Comparison of ENCODE assay signal across 10 cellular contexts in the genomic region with DNA sequence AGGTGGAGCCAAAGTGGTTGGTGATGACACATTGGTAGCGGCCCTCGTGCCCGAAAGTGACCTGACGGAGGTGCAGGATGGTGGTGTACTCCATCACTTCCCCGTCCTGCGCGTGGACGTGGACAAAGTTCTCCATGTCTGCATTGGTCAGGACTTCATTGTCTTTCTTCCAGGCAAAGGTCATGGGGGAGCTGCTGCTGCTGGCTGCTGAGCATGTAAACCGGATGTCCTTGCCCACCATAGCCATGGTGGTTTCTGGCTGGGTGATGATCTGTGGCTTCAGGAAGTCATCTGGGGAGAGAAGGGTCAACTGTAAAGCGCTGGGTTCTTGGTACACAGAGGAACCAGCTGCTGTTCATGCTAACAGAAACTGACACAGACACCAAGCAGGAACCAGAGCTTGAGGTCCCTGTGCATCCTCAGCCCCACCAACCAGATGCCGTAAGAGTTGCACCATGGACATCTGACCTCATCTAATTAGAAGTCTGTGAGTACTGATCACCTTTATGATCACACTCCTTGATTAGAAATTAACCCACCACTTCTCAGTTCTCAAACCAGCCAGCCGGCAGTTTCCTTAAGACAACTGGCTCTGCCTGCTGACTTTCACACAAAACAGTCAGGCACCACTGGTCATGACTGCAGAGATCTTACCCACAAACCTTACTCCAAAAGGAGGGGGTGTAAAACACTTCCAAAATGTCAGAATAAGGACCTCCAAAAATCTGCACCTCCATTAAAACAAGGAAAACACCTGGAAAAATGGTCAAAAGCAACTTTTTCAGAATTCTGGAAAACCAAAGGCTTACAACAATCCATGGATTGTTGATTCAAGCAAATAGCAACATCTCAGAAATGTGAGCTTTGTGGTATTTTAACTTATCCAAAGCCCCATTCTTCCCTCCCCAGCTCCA.
A peak's percentile ranks its signal among the peaks of the same experiment; 100 is the strongest.
DNase-seq lines count a peak whose midpoint lies in the region; ATAC-seq, FAIRE-seq and TF ChIP-seq lines count a peak whose summit lies in the region.
"Had no signal": no experiment of that assay in that cellular context is flagged by ENCODE, and none has a peak within 500 bp of the region (broad histone marks: within the 10 kb centered on the region; RNA-seq: fewer than 3 reads in every experiment).

No MANE protein-coding gene starts in this region.

- peaks cover 9% of the 10 kb centered on the region for H3F3A ChIP-seq in MM.1S (ENCODE audit: insufficient read depth, low read length)

- peak; percentile 61 for DNase-seq in GM18507 (ENCODE audit: extremely low spot score, insufficient read length, low read depth)
- peak; percentile 24 for DNase-seq in endodermal cell
- no peak for DNase-seq in activated effector memory CD4-positive, alpha-beta T cell treated with Interleukin-2 at 50 U/mL for 16 hours
- no peak for DNase-seq in NCI-H1930 (lab: John Stamatoyannopoulos, UW)
- DNase-seq in stimulated activated CD4-positive, alpha-beta T cell treated with anti-CD3 and anti-CD28 coated beads, Interleukin-15, amount 100 ng/mL, for 24 hours, result no peak
- DNase-seq in MM.1S, result no peak
- DNase-seq: NCI-H2029 had no signal

- no peak overlapping the region for H3K4me3 Mint-ChIP-seq in endodermal cell

- H3K27me3 Mint-ChIP-seq in endodermal cell (ENCODE audit: insufficient read depth), result no peaks in the 10 kb centered on the region

- peak overlapping the region; percentile 78 for H3K27ac Mint-ChIP-seq in endodermal cell

- H3K9me2 ChIP-seq in MM.1S (replicated peaks; ENCODE audit: insufficient read depth, low read length), result no peaks in the 10 kb centered on the region

- TF ChIP-seq CTCF in endodermal cell (conservative IDR thresholded peaks at IDR 0.05), result no peak
- no peak for TF ChIP-seq CTCF in MM.1S (IDR thresholded peaks at IDR 0.05; ENCODE audit: low read length)

- H4K20me1 ChIP-seq in MM.1S (ENCODE audit: insufficient read depth, low read length), result no peaks in the 10 kb centered on the region

- no peak overlapping the region for H3K9ac ChIP-seq in endodermal cell (ENCODE audit: extremely low read depth, low read length, poor library complexity, severe bottlenecking)
- no peak overlapping the region for H3K9ac ChIP-seq in MM.1S (ENCODE audit: low read length)

- H3K4me3 ChIP-seq in endodermal cell (ENCODE audit: low read length) (no peak overlapping the region), MM.1S (ENCODE audit: low read length) (no peak overlapping the region)
- H3K4me3 ChIP-seq: tibial nerve had no signal

- H3K4me1 Mint-ChIP-seq in endodermal cell, result no peaks in the 10 kb centered on the region

- peak; percentile 83 for ATAC-seq in GM21447 (IDR thresholded peaks at IDR 0.05; ENCODE audit: unreplicated experiment)
- ATAC-seq in HG03196 (IDR thresholded peaks at IDR 0.05; ENCODE audit: unreplicated experiment), result peak; percentile 92

- H3K9me3 ChIP-seq in endodermal cell (ENCODE audit: control insufficient read depth, low read length) (peaks cover 17% of the 10 kb centered on the region), MM.1S (replicated peaks; ENCODE audit: insufficient read depth, low read length) (no peaks in the 10 kb centered on the region)

- no peak overlapping the region for H3K4me2 ChIP-seq in MM.1S (ENCODE audit: low read depth, low read length)

- H3K27ac ChIP-seq in endodermal cell (ENCODE audit: low read depth, low read length) (no peak overlapping the region), MM.1S (ENCODE audit: low read length) (no peak overlapping the region)

- H3K79me2 ChIP-seq in MM.1S (ENCODE audit: low read length), result 0 out of 2 replicates have a peak, but pooled peaks cover 5% of the 10 kb centered on the region

- no peak overlapping the region for H2AFZ ChIP-seq in MM.1S (ENCODE audit: low read length)

- peaks cover 2% of the 10 kb centered on the region for H3K9me3 Mint-ChIP-seq in endodermal cell

- H3K27me3 ChIP-seq in endodermal cell (ENCODE audit: control insufficient read depth, insufficient read depth, low read length, poor library complexity, severe bottlenecking), result no peaks in the 10 kb centered on the region
- no peaks in the 10 kb centered on the region for H3K27me3 ChIP-seq in MM.1S (replicated peaks; ENCODE audit: insufficient read depth, low read length)
- H3K27me3 ChIP-seq: tibial nerve had no signal

- H3K36me3 Mint-ChIP-seq in endodermal cell (ENCODE audit: low read depth), result peaks cover 77% of the 10 kb centered on the region

- 95 to 98% methylated on average over 10 to 12 of the region's 12 CpGs for WGBS in endodermal cell (ENCODE audit: insufficient coverage in 1 of 2, insufficient read length in 1 of 2), 2 experiments

- peak; percentile 98 for FAIRE-seq in GM18507 (lab: Jason Lieb, UNC)

- H3K4me1 ChIP-seq in endodermal cell (ENCODE audit: control insufficient read depth, insufficient read depth, low read length) (no peaks in the 10 kb centered on the region), MM.1S (ENCODE audit: low read length) (peaks cover 11% of the 10 kb centered on the region)

- H3K36me3 ChIP-seq in endodermal cell (ENCODE audit: control insufficient read depth, insufficient read depth, low read length) (peaks cover 95% of the 10 kb centered on the region), MM.1S (replicated peaks; ENCODE audit: insufficient read depth, low read length) (peaks cover 15% of the 10 kb centered on the region)

Comparison
In these comparisons a context has a peak if more than half of its experiments do, and no peak if none do; other contexts are left out.
1. DNase-seq: peak in GM18507 (single experiment) and endodermal cell (single experiment); none in activated effector memory CD4-positive, alpha-beta T cell treated with Interleukin-2 at 50 U/mL for 16 hours (single experiment), NCI-H1930 (0 of 2), stimulated activated CD4-positive, alpha-beta T cell treated with anti-CD3 and anti-CD28 coated beads, Interleukin-15, amount 100 ng/mL, for 24 hours (single experiment) and MM.1S (single experiment).